27 cellular contexts compared by ENCODE assay signal in the genomic region with DNA sequence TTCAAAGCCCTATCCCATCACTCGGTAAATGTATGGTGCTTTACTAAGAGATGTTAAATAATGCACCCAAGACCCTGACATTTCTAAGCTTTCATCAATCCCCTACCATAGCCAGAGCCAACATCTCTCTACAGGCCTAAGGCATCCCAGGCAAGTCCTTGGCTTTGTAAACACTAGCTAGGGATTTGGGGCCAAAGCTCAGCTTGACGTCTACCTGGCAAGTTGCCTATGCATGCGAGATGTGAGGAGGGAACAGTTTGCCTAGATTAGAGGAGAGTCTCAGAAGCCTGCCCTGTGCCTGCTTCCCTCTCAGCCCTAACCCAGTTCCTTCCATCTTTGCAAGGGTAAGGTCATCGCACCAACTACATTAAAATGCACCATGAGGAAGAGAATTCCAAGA.
A peak's percentile ranks its signal among the peaks of the same experiment; 100 is the strongest.
DNase-seq lines count a peak whose midpoint lies in the region; ATAC-seq and TF ChIP-seq lines count a peak whose summit lies in the region.
"Had no signal": no experiment of that assay in that cellular context is flagged by ENCODE, and none has a peak within 500 bp of the region (broad histone marks: within the 10 kb centered on the region; RNA-seq: fewer than 3 reads in every experiment).

No MANE protein-coding gene starts in this region.

- H3K9ac ChIP-seq in colonic mucosa (ENCODE audit: low read depth in 2 of 2, low read length in 2 of 2) = no peak overlapping the region
- H3K9ac ChIP-seq in mesendoderm (ENCODE audit: low read length) = no peak overlapping the region

- no CpG with 5 or more reads among the region's 4 CpGs for WGBS in mesendoderm (ENCODE audit: extremely low coverage, insufficient coverage, low lambda C conversion rate)

- H4K8ac ChIP-seq in mesendoderm (ENCODE audit: low read depth, low read length) = no peak overlapping the region

- no peaks in the 10 kb centered on the region for H3K4me1 Mint-ChIP-seq in T-helper 17 cell
- H3K4me1 Mint-ChIP-seq in effector memory CD8-positive, alpha-beta T cell (ENCODE audit: low read depth in 2 of 2) = no peaks in the 10 kb centered on the region
- H3K4me1 Mint-ChIP-seq: activated naive CD4-positive, alpha-beta T cell treated with anti-CD3 and anti-CD28 coated beads, Interleukin-2, amount 10 ng/mL, durations not matched to agents 7 days and 5 days; naive thymus-derived CD4-positive, alpha-beta T cell; stimulated activated naive B cell treated with anti-CD40 and anti-IgM and Interleukin-4, amounts not matched to agents 10 μg/mL and 1 μg/mL and 100 μg/mL, for 72 hours had no signal

- no peaks in the 10 kb centered on the region for H3K9me3 ChIP-seq in HEK293 (ENCODE audit: control insufficient read depth, insufficient read depth, low read depth, low read length)
- H3K9me3 ChIP-seq in colonic mucosa = no peaks in the 10 kb centered on the region
- H3K9me3 ChIP-seq in T-helper 17 cell (ENCODE audit: control insufficient read depth, low read length, poor library complexity, severe bottlenecking) = no peaks in the 10 kb centered on the region
- H3K9me3 ChIP-seq: prostate gland, SJSA1 had no signal

- no peak overlapping the region for H3K27ac Mint-ChIP-seq in T-helper 17 cell
- H3K27ac Mint-ChIP-seq in effector memory CD8-positive, alpha-beta T cell = no peak overlapping the region
- H3K27ac Mint-ChIP-seq: activated naive CD4-positive, alpha-beta T cell treated with anti-CD3 and anti-CD28 coated beads, Interleukin-2, amount 10 ng/mL, durations not matched to agents 7 days and 5 days; activated T-helper 1 cell treated with anti-CD3 and anti-CD28 coated beads, Interleukin-12 subunit alpha, Interleukin-12 subunit beta, Interleukin-2, Interleukin-4 antibody, amounts not matched to agents 30 ng/mL and 10 ng/mL and 1 ng/mL, durations not matched to agents 14 hours and 24 hours and 36 hours; naive thymus-derived CD4-positive, alpha-beta T cell; stimulated activated naive B cell treated with anti-CD40 and anti-IgM and Interleukin-4, amounts not matched to agents 10 μg/mL and 1 μg/mL and 100 μg/mL, for 72 hours had no signal

- DNase-seq in NCI-H345 (lab: John Stamatoyannopoulos, UW) (peak; percentile 71), colonic mucosa (peak; percentile 22), mesendoderm (peak; percentile 34), T-helper 17 cell (no peak)
- no peak for DNase-seq in effector memory CD8-positive, alpha-beta T cell
- DNase-seq: activated CD4-positive, alpha-beta T cell treated with anti-CD3 and anti-CD28 coated beads, Interleukin-2, amount 50 U/mL, for 48 hours; activated naive CD4-positive, alpha-beta T cell treated with anti-CD3 and anti-CD28 coated beads, Interleukin-2, amount 10 ng/mL, durations not matched to agents 7 days and 5 days; foreskin melanocyte; GOT3; heart right ventricle; left cardiac atrium; naive thymus-derived CD4-positive, alpha-beta T cell; NCI-H1417 treated with DMSO at 0.1 percent for 48 hours; NCI-H2081 treated with DMSO at 0.1 percent for 48 hours; NCI-H526; RPMI8226; stimulated activated CD4-positive, alpha-beta T cell treated with anti-CD3 and anti-CD28 coated beads, Interleukin-15, amount 100 ng/mL, for 24 hours; stimulated activated naive B cell treated with anti-CD40 and anti-IgM and Interleukin-4, amounts not matched to agents 10 μg/mL and 1 μg/mL and 100 μg/mL, for 72 hours; T-helper 1 cell had no signal

- H3K27ac ChIP-seq in HEK293 (ENCODE audit: extremely low read depth, low read depth, low read length) = no peak overlapping the region
- no peak overlapping the region for H3K27ac ChIP-seq in colonic mucosa
- no peak overlapping the region for H3K27ac ChIP-seq in mesendoderm (ENCODE audit: low read depth, low read length)
- H3K27ac ChIP-seq: esophagus muscularis mucosa, heart right ventricle, prostate gland, SJSA1, suprapubic skin had no signal

- intact Hi-C loops in colonic mucosa (cut with DNase I) = no loop called here

- H3K18ac ChIP-seq in mesendoderm (ENCODE audit: low read length) = no peak overlapping the region

- TF ChIP-seq CTCF in HEK293 (tag by site-specific recombination; IDR thresholded peaks at IDR 0.05) = no peak
- TF ChIP-seq CTCF in colonic mucosa (IDR thresholded peaks at IDR 0.05) = no peak

- POLR2A ChIA-PET in HEK293 (lab: Yijun Ruan, JAX) = no interaction called here

- no peak overlapping the region for H2AK5ac ChIP-seq in mesendoderm (ENCODE audit: low read length)

- H3K27me3 Mint-ChIP-seq in T-helper 17 cell = peaks cover 5% of the 10 kb centered on the region
- peaks cover 5 to 16% of the 10 kb centered on the region in 2 donors for H3K27me3 Mint-ChIP-seq in effector memory CD8-positive, alpha-beta T cell
- H3K27me3 Mint-ChIP-seq: activated naive CD4-positive, alpha-beta T cell treated with anti-CD3 and anti-CD28 coated beads, Interleukin-2, amount 10 ng/mL, durations not matched to agents 7 days and 5 days had no signal

- H3K23ac ChIP-seq in mesendoderm (ENCODE audit: low read length) = no peak overlapping the region

- H3K4me3 ChIP-seq in HEK293 (ENCODE audit: low read depth, low read length) (no peak overlapping the region), colonic mucosa (no peak overlapping the region), mesendoderm (ENCODE audit: low read length) (no peak overlapping the region)
- H3K4me3 ChIP-seq: esophagus muscularis mucosa, heart right ventricle, K562, prostate gland, SJSA1, suprapubic skin had no signal

- ATAC-seq in T-helper 17 cell (no peak), HG03460 (IDR thresholded peaks at IDR 0.05; ENCODE audit: unreplicated experiment) (no peak)
- ATAC-seq in effector memory CD8-positive, alpha-beta T cell (replicated peaks) = no peak
- ATAC-seq: heart right ventricle; K562; left cardiac atrium; naive thymus-derived CD4-positive, alpha-beta T cell; stimulated activated naive B cell treated with anti-CD40 and anti-IgM and Interleukin-4, amounts not matched to agents 10 μg/mL and 1 μg/mL and 100 μg/mL, for 72 hours had no signal

- H3K9me3 Mint-ChIP-seq in effector memory CD8-positive, alpha-beta T cell = peaks cover 5 to 20% of the 10 kb centered on the region in 2 donors

- no peak overlapping the region for H3K4me2 ChIP-seq in mesendoderm (ENCODE audit: low read length)

- no peak overlapping the region for H2BK15ac ChIP-seq in mesendoderm (replicated peaks; ENCODE audit: low read depth)

- H3K36me3 ChIP-seq in HEK293 (ENCODE audit: control insufficient read depth in 2 of 2, insufficient read depth in 1 of 2, low read length in 2 of 2) = no peaks in the 10 kb centered on the region
- no peaks in the 10 kb centered on the region for H3K36me3 ChIP-seq in colonic mucosa
- H3K36me3 ChIP-seq in mesendoderm (ENCODE audit: control insufficient read depth, insufficient read depth, low read length) = no peaks in the 10 kb centered on the region
- H3K36me3 ChIP-seq: esophagus muscularis mucosa, heart right ventricle, prostate gland, SJSA1, suprapubic skin had no signal

- no peak overlapping the region for H3K56ac ChIP-seq in mesendoderm (ENCODE audit: low read length)

- H3K36me3 Mint-ChIP-seq in T-helper 17 cell (ENCODE audit: low read depth) = no peaks in the 10 kb centered on the region
- H3K36me3 Mint-ChIP-seq in effector memory CD8-positive, alpha-beta T cell (ENCODE audit: insufficient read depth) = no peaks in the 10 kb centered on the region
- H3K36me3 Mint-ChIP-seq: activated naive CD4-positive, alpha-beta T cell treated with anti-CD3 and anti-CD28 coated beads, Interleukin-2, amount 10 ng/mL, durations not matched to agents 7 days and 5 days; stimulated activated naive B cell treated with anti-CD40 and anti-IgM and Interleukin-4, amounts not matched to agents 10 μg/mL and 1 μg/mL and 100 μg/mL, for 72 hours had no signal

- H3K4me1 ChIP-seq in HEK293 (ENCODE audit: control insufficient read depth, insufficient read depth, low read length) = no peaks in the 10 kb centered on the region
- H3K4me1 ChIP-seq in colonic mucosa = no peaks in the 10 kb centered on the region
- peaks cover 11% of the 10 kb centered on the region for H3K4me1 ChIP-seq in mesendoderm (ENCODE audit: control insufficient read depth, low read depth, low read length)
- H3K4me1 ChIP-seq: esophagus muscularis mucosa, heart right ventricle, prostate gland, suprapubic skin had no signal

- no peaks in the 10 kb centered on the region for H3K27me3 ChIP-seq in colonic mucosa
- no peaks in the 10 kb centered on the region for H3K27me3 ChIP-seq in mesendoderm (ENCODE audit: insufficient read depth, low read length, poor library complexity)
- H3K27me3 ChIP-seq: esophagus muscularis mucosa, heart right ventricle, SJSA1, suprapubic skin had no signal

- H3K4ac ChIP-seq in mesendoderm (ENCODE audit: low read depth, low read length) = no peak overlapping the region

- H3K79me1 ChIP-seq in mesendoderm (ENCODE audit: low read length) = no peaks in the 10 kb centered on the region

- H2BK5ac ChIP-seq in mesendoderm (ENCODE audit: low read length) = no peak overlapping the region

- no peak overlapping the region for H4K5ac ChIP-seq in mesendoderm (ENCODE audit: low read length)

- H3K79me2 ChIP-seq in mesendoderm (ENCODE audit: control insufficient read depth, insufficient read depth, low read length) = no peaks in the 10 kb centered on the region

- no peak overlapping the region for H3K4me3 Mint-ChIP-seq in T-helper 17 cell
- H3K4me3 Mint-ChIP-seq in effector memory CD8-positive, alpha-beta T cell = no peak overlapping the region
- H3K4me3 Mint-ChIP-seq: activated naive CD4-positive, alpha-beta T cell treated with anti-CD3 and anti-CD28 coated beads, Interleukin-2, amount 10 ng/mL, durations not matched to agents 7 days and 5 days; activated T-helper 1 cell treated with anti-CD3 and anti-CD28 coated beads, Interleukin-12 subunit alpha, Interleukin-12 subunit beta, Interleukin-2, Interleukin-4 antibody, amounts not matched to agents 30 ng/mL and 10 ng/mL and 1 ng/mL, durations not matched to agents 14 hours and 24 hours and 36 hours; naive thymus-derived CD4-positive, alpha-beta T cell; stimulated activated naive B cell treated with anti-CD40 and anti-IgM and Interleukin-4, amounts not matched to agents 10 μg/mL and 1 μg/mL and 100 μg/mL, for 72 hours had no signal

- H2BK120ac ChIP-seq in mesendoderm (ENCODE audit: low read depth, low read length) = no peak overlapping the region

- CTCF ChIA-PET in HEK293 (lab: Yijun Ruan, JAX) = interaction anchor here (0.7 to 2.0 kb wide), 3 partner anchors 10 to 54 kb away, joined by 3 to 10 read pairs (median 4); no protein-coding TSS in a partner anchor

TF ChIP-seq in HEK293, 187 proteins besides CTCF, POLR2A, EP300 and RAD21:
- TF ChIP-seq ZIC2 (tag by site-specific recombination; IDR thresholded peaks at IDR 0.05) = peak; percentile 34; the same call in 1 of the 2 replicates
- TF ChIP-seq ZNF37A (tag by site-specific recombination; IDR thresholded peaks at IDR 0.05) = 0 out of 2 replicates have a peak, but pooled peaks have one; percentile 53
- no peak for TF ChIP-seq ZNF16 (tag by site-specific recombination; IDR thresholded peaks at IDR 0.05; ENCODE audit: low read depth)
- peak; percentile 93; the same call in 1 of the 2 replicates for TF ChIP-seq MZF1 (tag by site-specific recombination; IDR thresholded peaks at IDR 0.05; ENCODE audit: borderline replicate concordance)

Comparison
In these comparisons a context has a peak if more than half of its experiments do, and no peak if none do; other contexts are left out.
1. DNase-seq: peak in NCI-H345 (single experiment), colonic mucosa (single experiment) and mesendoderm (single experiment); none in T-helper 17 cell (0 of 3) and effector memory CD8-positive, alpha-beta T cell (0 of 3).